13 cellular contexts compared by ENCODE assay signal in genomic region chr16:67084345-67085028, GRCh38. TPM values are rescaled to one million over a fixed set of nuclear protein-coding genes. Genes with fewer than 3 reads are reported as not detected.
DNase-seq lines count a peak whose midpoint lies in the region; ATAC-seq and TF ChIP-seq lines count a peak whose summit lies in the region.
"Had no signal": no experiment of that assay in that cellular context is flagged by ENCODE, and none has a peak within 500 bp of the region (broad histone marks: within the 10 kb centered on the region; RNA-seq: fewer than 3 reads in every experiment).

No MANE protein-coding gene starts in this region.

- no peaks in the 10 kb centered on the region for H3K9me3 Mint-ChIP-seq in activated CD4-positive, alpha-beta T cell treated with anti-CD3 and anti-CD28 coated beads, Interleukin-2, amount 10 ng/mL, durations not matched to agents 24 days and 14 days
- H3K9me3 Mint-ChIP-seq: activated T-cell treated with anti-CD3 and anti-CD28 coated beads, Interleukin-2, amount 50 U/mL, for 24 hours; mesothelial cell of epicardium had no signal

- TF ChIP-seq POLR2A in transverse colon (IDR thresholded peaks at IDR 0.05): no peak

- DNase-seq in NOMO-1 treated with DMSO at 0.1 percent for 48 hours (lab: John Stamatoyannopoulos, UW; ENCODE audit: unreplicated experiment) (peak; percentile 84), A673 (ENCODE audit: low spot score) (no peak), transverse colon (no peak), H4 (ENCODE audit: low spot score) (no peak)
- DNase-seq in activated CD4-positive, alpha-beta T cell treated with anti-CD3 and anti-CD28 coated beads, Interleukin-2, amount 10 ng/mL, durations not matched to agents 24 days and 14 days: no peak
- DNase-seq: activated T-cell treated with anti-CD3 and anti-CD28 coated beads, Interleukin-2, amount 50 U/mL, for 24 hours; hypothalamus; NCI-H2081 had no signal

- peak overlapping the region in 8 of 11 experiments; percentile 28 to 81 (median 71); a peak in 13 of 22 replicates for H3K4me2 ChIP-seq in BLaER1 treated with 17β-estradiol and CSF1 and Interleukin-3, amounts not matched to agents 10 nM and 100 nM

- no TSS peak for BruUV-seq in A673 (replicated peaks; lab: Mats Ljungman, UMichigan)

- no peak overlapping the region for H3K4me3 Mint-ChIP-seq in activated CD4-positive, alpha-beta T cell treated with anti-CD3 and anti-CD28 coated beads, Interleukin-2, amount 10 ng/mL, durations not matched to agents 24 days and 14 days
- H3K4me3 Mint-ChIP-seq: activated T-cell treated with anti-CD3 and anti-CD28 coated beads, Interleukin-2, amount 50 U/mL, for 24 hours; mesothelial cell of epicardium had no signal

- TF ChIP-seq EP300 in transverse colon (IDR thresholded peaks at IDR 0.05; ENCODE audit: low read depth): no peak

- H3K36me3 Mint-ChIP-seq in activated CD4-positive, alpha-beta T cell treated with anti-CD3 and anti-CD28 coated beads, Interleukin-2, amount 10 ng/mL, durations not matched to agents 24 days and 14 days (ENCODE audit: low read depth): peaks cover 39% of the 10 kb centered on the region

- H3K27ac ChIP-seq in BLaER1 treated with 17β-estradiol and CSF1 and Interleukin-3, amounts not matched to agents 10 nM and 100 nM: peak overlapping the region in 7 of 11 experiments; percentile 28 to 70 (median 55); a peak in 10 of 22 replicates
- H3K27ac ChIP-seq in A673 (ENCODE audit: low read depth, low read length, poor library complexity, severe bottlenecking) (no peak overlapping the region), transverse colon (no peak overlapping the region)
- H3K27ac ChIP-seq: VCaP had no signal

- TF ChIP-seq CTCF in A673 (conservative IDR thresholded peaks at IDR 0.05; ENCODE audit: low read depth, low read length): no peak
- no peak for TF ChIP-seq CTCF in transverse colon (IDR thresholded peaks at IDR 0.05)

- H3K4me1 ChIP-seq in BLaER1 treated with 17β-estradiol and CSF1 and Interleukin-3, amounts not matched to agents 10 nM and 100 nM: peaks cover 0 to 31% (median 23%) of the 10 kb centered on the region in 10 experiments; a peak in 18 of 20 replicates
- H3K4me1 ChIP-seq in A673 (ENCODE audit: insufficient read depth, low read length, poor library complexity, severe bottlenecking) (peaks cover 21% of the 10 kb centered on the region), transverse colon (peaks cover 0 to 3% (median 0%) of the 10 kb centered on the region in 4 donors)

- peaks cover 15% of the 10 kb centered on the region for H3K4me1 Mint-ChIP-seq in activated CD4-positive, alpha-beta T cell treated with anti-CD3 and anti-CD28 coated beads, Interleukin-2, amount 10 ng/mL, durations not matched to agents 24 days and 14 days
- H3K4me1 Mint-ChIP-seq: mesothelial cell of epicardium had no signal

- no peaks in the 10 kb centered on the region for H3K9me3 ChIP-seq in BLaER1 treated with 17β-estradiol and CSF1 and Interleukin-3, amounts not matched to agents 10 nM and 100 nM (replicated peaks in 1 of 11)
- H3K9me3 ChIP-seq in A673 (ENCODE audit: low read depth, low read length, poor library complexity, severe bottlenecking) (no peaks in the 10 kb centered on the region), transverse colon (no peaks in the 10 kb centered on the region)

- POLR2A ChIA-PET in A673 (lab: Charles Lee; ENCODE audit: low non-redundant PET): no interaction called here

- intact Hi-C loops in A673 (cut with micrococcal nuclease; ENCODE audit: unreplicated experiment): no loop called here
- intact Hi-C loops in transverse colon (cut with DNase I; ENCODE audit: low total_unique reads): no loop called here
- intact Hi-C loops in activated CD4-positive, alpha-beta T cell treated with anti-CD3 and anti-CD28 coated beads, Interleukin-2, amount 10 ng/mL, durations not matched to agents 24 days and 14 days (cut with micrococcal nuclease): no loop called here

- H3K27me3 ChIP-seq in BLaER1 treated with 17β-estradiol and CSF1 and Interleukin-3, amounts not matched to agents 10 nM and 100 nM: no peaks in the 10 kb centered on the region
- H3K27me3 ChIP-seq in A673 (replicated peaks; ENCODE audit: insufficient read depth, low read depth, low read length, poor library complexity): no peaks in the 10 kb centered on the region
- H3K27me3 ChIP-seq in transverse colon: no peaks in the 10 kb centered on the region

- no peak overlapping the region for H3K4me3 ChIP-seq in BLaER1 treated with 17β-estradiol and CSF1 and Interleukin-3, amounts not matched to agents 10 nM and 100 nM
- no peak overlapping the region for H3K4me3 ChIP-seq in A673 (ENCODE audit: low read depth, low read length, poor library complexity, severe bottlenecking)
- no peak overlapping the region for H3K4me3 ChIP-seq in transverse colon

- ATAC-seq in GM19043 (IDR thresholded peaks at IDR 0.05; ENCODE audit: low read depth, unreplicated experiment) (peak; percentile 84), HG03066 (IDR thresholded peaks at IDR 0.05; ENCODE audit: low read depth, unreplicated experiment) (peak; percentile 74)

- H3K9ac ChIP-seq in BLaER1 treated with 17β-estradiol and CSF1 and Interleukin-3, amounts not matched to agents 10 nM and 100 nM: 0 out of 22 replicates have a peak overlapping the region, but pooled peaks of 1 of the 11 experiments have one; percentile 7

- H3K27ac Mint-ChIP-seq in activated CD4-positive, alpha-beta T cell treated with anti-CD3 and anti-CD28 coated beads, Interleukin-2, amount 10 ng/mL, durations not matched to agents 24 days and 14 days: no peak overlapping the region
- H3K27ac Mint-ChIP-seq: activated T-cell treated with anti-CD3 and anti-CD28 coated beads, Interleukin-2, amount 50 U/mL, for 24 hours; mesothelial cell of epicardium had no signal

- peaks cover 48 to 90% (median 82%) of the 10 kb centered on the region in 11 experiments for H3K36me3 ChIP-seq in BLaER1 treated with 17β-estradiol and CSF1 and Interleukin-3, amounts not matched to agents 10 nM and 100 nM
- H3K36me3 ChIP-seq in A673 (ENCODE audit: insufficient read depth, low read length, poor library complexity, severe bottlenecking) (peaks cover 10% of the 10 kb centered on the region), transverse colon (peaks cover 0 to 16% (median 0%) of the 10 kb centered on the region in 4 donors)

- H3K27me3 Mint-ChIP-seq in activated CD4-positive, alpha-beta T cell treated with anti-CD3 and anti-CD28 coated beads, Interleukin-2, amount 10 ng/mL, durations not matched to agents 24 days and 14 days: no peaks in the 10 kb centered on the region
- H3K27me3 Mint-ChIP-seq: activated T-cell treated with anti-CD3 and anti-CD28 coated beads, Interleukin-2, amount 50 U/mL, for 24 hours had no signal

- peaks cover 11 to 75% (median 43%) of the 10 kb centered on the region in 11 experiments; a peak in 17 of 22 replicates for H4K20me1 ChIP-seq in BLaER1 treated with 17β-estradiol and CSF1 and Interleukin-3, amounts not matched to agents 10 nM and 100 nM

- CTCF ChIA-PET in A673 (lab: Charles Lee): no interaction called here

- 78 to 84% methylated on average over 4 of the region's 4 CpGs for WGBS in transverse colon (ENCODE audit: low coverage in 1 of 2), 2 donors

- in situ Hi-C loops in transverse colon (cut with MboI; ENCODE audit: low pct_ligation_motif_present in 1 of 4, low pct_unique_long_range_greater_than_20kb in 1 of 4, low sequenced_read_pairs in 3 of 4): no loop called here

RNA-seq across cellular contexts. Expression of gene PHAF1, which starts 25.3 kb away (rescaled TPM):
- total RNA-seq in A673 (2021) (23.2 and 23.5 TPM in 2 replicates), transverse colon (10 to 100 TPM; 13.3 to 23.8 (median 17.7) TPM)
- total RNA-seq in activated CD4-positive, alpha-beta T cell treated with anti-CD3 and anti-CD28 coated beads, Interleukin-2, amount 10 ng/mL, durations not matched to agents 24 days and 14 days: 19.4 and 19.8 TPM in 2 replicates
- 13.8 and 14.8 TPM in 2 replicates for total RNA-seq in H4 (2014; rRNA removed; shearing (Covaris generic))

RNA-seq across cellular contexts. Expression of gene CBFB, which starts 55.5 kb away (rescaled TPM):
- total RNA-seq in A673 (2021) (173 and 185 TPM in 2 replicates), transverse colon (100 to 1,000 TPM in 1 of 4 donors, 10 to 100 TPM in 3; 19.7 to 106 (median 33.1) TPM)
- total RNA-seq in activated CD4-positive, alpha-beta T cell treated with anti-CD3 and anti-CD28 coated beads, Interleukin-2, amount 10 ng/mL, durations not matched to agents 24 days and 14 days: 163 and 172 TPM in 2 replicates
- 68.0 and 81.0 TPM in 2 replicates for total RNA-seq in H4 (2014; rRNA removed; shearing (Covaris generic))

Comparison
In these comparisons a context has a peak if more than half of its experiments do, and no peak if none do; other contexts are left out.
1. H3K27ac ChIP-seq: peak in BLaER1 treated with 17β-estradiol and CSF1 and Interleukin-3, amounts not matched to agents 10 nM and 100 nM (7 of 11); none in A673 (single experiment) and transverse colon (0 of 4).